ENCODE assay signal across 26 cellular contexts in the genomic region with DNA sequence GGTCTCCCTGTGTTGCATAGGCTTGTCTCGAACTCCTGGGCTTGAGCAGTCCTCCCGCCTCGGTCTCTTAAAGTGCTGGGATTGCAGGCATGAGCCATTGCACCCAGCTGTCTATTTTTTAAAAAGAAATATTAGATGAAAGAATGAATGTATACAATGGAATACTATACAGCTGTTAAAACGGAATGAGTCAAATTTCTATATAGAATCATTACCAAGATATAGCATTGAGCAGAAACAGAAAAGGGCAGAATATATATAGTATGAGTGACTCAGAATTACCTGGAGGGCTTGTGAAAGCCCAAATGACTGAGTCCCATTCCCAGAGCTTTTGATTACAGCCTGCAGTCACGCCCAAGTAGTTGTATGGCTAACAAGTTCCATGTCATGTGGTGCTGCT. TPM values are rescaled to one million over a fixed set of nuclear protein-coding genes. Genes with fewer than 3 reads are reported as not detected.
DNase-seq lines count a peak whose midpoint lies in the region; ATAC-seq, FAIRE-seq and TF ChIP-seq lines count a peak whose summit lies in the region.
"Had no signal": no experiment of that assay in that cellular context is flagged by ENCODE, and none has a peak within 500 bp of the region (broad histone marks: within the 10 kb centered on the region; RNA-seq: fewer than 3 reads in every experiment).

No MANE protein-coding gene starts in this region.

- no peaks in the 10 kb centered on the region for H3K9me1 ChIP-seq in K562 (ENCODE audit: control insufficient read depth, insufficient read depth, low read length)

- H3K27ac Mint-ChIP-seq in activated naive CD8-positive, alpha-beta T cell treated with anti-CD3 and anti-CD28 coated beads, Interleukin-2, amount 50 U/mL, for 24 hours: peak overlapping the region; percentile 40
- H3K27ac Mint-ChIP-seq in activated naive CD8-positive, alpha-beta T cell treated with anti-CD3 and anti-CD28 coated beads for 36 hours: no peak overlapping the region

- H3K4me1 ChIP-seq in K562 (replicated peaks in 1 of 2; ENCODE audit: control insufficient read depth in 2 of 2, insufficient read depth in 2 of 2, low read length in 2 of 2): peaks cover 23 to 31% of the 10 kb centered on the region in 2 experiments
- peaks cover 45% of the 10 kb centered on the region for H3K4me1 ChIP-seq in muscle layer of colon (ENCODE audit: insufficient read depth, low read length)
- peaks cover 3 to 82% (median 40%) of the 10 kb centered on the region in 4 donors for H3K4me1 ChIP-seq in tibial artery

- no peaks in the 10 kb centered on the region for H4K20me1 ChIP-seq in K562 (replicated peaks; ENCODE audit: control insufficient read depth, insufficient read depth, low read length)

- in situ Hi-C loops in K562 (cut with MboI): no loop called here

- TF ChIP-seq EP300 in K562 (IDR thresholded peaks at IDR 0.05; ENCODE audit: low read length): no peak

- H3K27ac ChIP-seq in K562 (ENCODE audit: extremely low read depth, low read depth, low read length) (no peak overlapping the region), muscle layer of colon (ENCODE audit: low read depth, low read length) (peak overlapping the region; percentile 51), tibial artery (peak overlapping the region; percentile 83 to 99)
- H3K27ac ChIP-seq: C4-2B, Peyer's patch had no signal

- H3K4me1 Mint-ChIP-seq in activated naive CD8-positive, alpha-beta T cell treated with anti-CD3 and anti-CD28 coated beads, Interleukin-2, amount 50 U/mL, for 24 hours: peaks cover 21% of the 10 kb centered on the region
- peaks cover 11% of the 10 kb centered on the region for H3K4me1 Mint-ChIP-seq in activated naive CD8-positive, alpha-beta T cell treated with anti-CD3 and anti-CD28 coated beads for 36 hours

- ATAC-seq in activated naive CD8-positive, alpha-beta T cell treated with anti-CD3 and anti-CD28 coated beads, Interleukin-2, amount 50 U/mL, for 24 hours: peak; percentile 9
- ATAC-seq in K562: no peak
- no peak for ATAC-seq in GM18519 (IDR thresholded peaks at IDR 0.05; ENCODE audit: low FRiP score, unreplicated experiment)
- ATAC-seq: HCT116 had no signal

- H3K4me2 ChIP-seq in K562 (ENCODE audit: insufficient read depth, low read length): no peak overlapping the region

- CTCF ChIA-PET in K562 (lab: Yijun Ruan, JAX; ENCODE audit: low intra/inter-chr PET ratio): no interaction called here

- no peak for TF ChIP-seq RAD21 in K562 (CRISPR knock-in tag; conservative IDR thresholded peaks at IDR 0.05 in 1 of 2, IDR thresholded peaks at IDR 0.05 in 1 of 2)

- TF ChIP-seq CTCF in K562 (IDR thresholded peaks at IDR 0.05 in 2 of 3, conservative IDR thresholded peaks at IDR 0.05 in 1 of 3; ENCODE audit: insufficient read depth in 2 of 3, low read depth in 1 of 3, low read length in 3 of 3) (no peak), tibial artery (IDR thresholded peaks at IDR 0.05) (no peak)

- H3K36me3 ChIP-seq in K562 (ENCODE audit: control insufficient read depth, insufficient read depth, low read length) (no peaks in the 10 kb centered on the region), muscle layer of colon (ENCODE audit: insufficient read depth, low read length) (peaks cover 6% of the 10 kb centered on the region), tibial artery (peaks cover 12 to 17% (median 14%) of the 10 kb centered on the region in 3 donors)
- H3K36me3 ChIP-seq: Peyer's patch had no signal

- H3K9me3 Mint-ChIP-seq in activated naive CD8-positive, alpha-beta T cell treated with anti-CD3 and anti-CD28 coated beads, Interleukin-2, amount 50 U/mL, for 24 hours: no peaks in the 10 kb centered on the region
- no peaks in the 10 kb centered on the region for H3K9me3 Mint-ChIP-seq in activated naive CD8-positive, alpha-beta T cell treated with anti-CD3 and anti-CD28 coated beads for 36 hours
- H3K9me3 Mint-ChIP-seq: CD8-positive, alpha-beta memory T cell had no signal

- H3K36me3 Mint-ChIP-seq in activated naive CD8-positive, alpha-beta T cell treated with anti-CD3 and anti-CD28 coated beads, Interleukin-2, amount 50 U/mL, for 24 hours (ENCODE audit: low read depth): no peaks in the 10 kb centered on the region
- H3K36me3 Mint-ChIP-seq in activated naive CD8-positive, alpha-beta T cell treated with anti-CD3 and anti-CD28 coated beads for 36 hours: peaks cover 2% of the 10 kb centered on the region

- POLR2A ChIA-PET in K562 (lab: Yijun Ruan, JAX): no interaction called here

- peaks cover 35% of the 10 kb centered on the region for H3K27me3 Mint-ChIP-seq in activated naive CD8-positive, alpha-beta T cell treated with anti-CD3 and anti-CD28 coated beads, Interleukin-2, amount 50 U/mL, for 24 hours
- H3K27me3 Mint-ChIP-seq in activated naive CD8-positive, alpha-beta T cell treated with anti-CD3 and anti-CD28 coated beads for 36 hours: peaks cover 56% of the 10 kb centered on the region

- no peak overlapping the region for H3K9ac ChIP-seq in K562 (ENCODE audit: insufficient read depth in 1 of 2, low read depth in 2 of 2, low read length in 2 of 2)
- no peak overlapping the region for H3K9ac ChIP-seq in muscle layer of colon (ENCODE audit: low read length)

- H3K79me2 ChIP-seq in K562 (ENCODE audit: control insufficient read depth, insufficient read depth, low read length): no peaks in the 10 kb centered on the region

- FAIRE-seq in K562 (lab: Jason Lieb, UNC): no peak
- FAIRE-seq: A204.1, GM12892, H1 had no signal

- H3K9me3 ChIP-seq in K562 (replicated peaks; ENCODE audit: control insufficient read depth, insufficient read depth, low read depth, low read length): no peaks in the 10 kb centered on the region
- H3K9me3 ChIP-seq in muscle layer of colon (ENCODE audit: low read length): no peaks in the 10 kb centered on the region
- H3K9me3 ChIP-seq in tibial artery: no peaks in the 10 kb centered on the region
- H3K9me3 ChIP-seq: Peyer's patch had no signal

- H3K4me3 ChIP-seq in K562 (no peak overlapping the region), muscle layer of colon (ENCODE audit: low read depth in 1 of 2, low read length in 2 of 2) (no peak overlapping the region), tibial artery (no peak overlapping the region)
- H3K4me3 ChIP-seq: Peyer's patch had no signal

- intact Hi-C loops in K562 (cut with micrococcal nuclease) (no loop called here), tibial artery (cut with DNase I; ENCODE audit: low total_unique reads) (no loop called here)

- DNase-seq in activated naive CD8-positive, alpha-beta T cell treated with anti-CD3 and anti-CD28 coated beads, Interleukin-2, amount 50 U/mL, for 24 hours: no peak
- DNase-seq in activated naive CD8-positive, alpha-beta T cell treated with anti-CD3 and anti-CD28 coated beads for 36 hours: no peak
- DNase-seq in K562 (ENCODE audit: extremely low read depth in 1 of 4, low spot score in 3 of 4) (no peak), tibial artery (no peak), HK-2 (ENCODE audit: unreplicated experiment) (no peak), GOT3 (lab: John Stamatoyannopoulos, UW) (no peak)
- DNase-seq: Calu3; CD8-positive, alpha-beta memory T cell; DMS153; IMR-90; Karpas-422; NCI-H1417; NCI-H187; NCI-H446; NCI-H526; Peyer's patch had no signal

- no peak for TF ChIP-seq POLR2A in K562 (conservative IDR thresholded peaks at IDR 0.05)

- H3K27me3 ChIP-seq in K562 (ENCODE audit: control insufficient read depth in 2 of 2, insufficient read depth in 2 of 2, low read length in 2 of 2) (no peaks in the 10 kb centered on the region), muscle layer of colon (ENCODE audit: control insufficient read depth in 1 of 2, insufficient read depth in 2 of 2, low read length in 2 of 2) (peaks cover 0 to 8% of the 10 kb centered on the region in 2 donors), tibial artery (no peaks in the 10 kb centered on the region)

- no TSS peak for BruUV-seq in K562 (replicated peaks; lab: Mats Ljungman, UMichigan)

- WGBS in K562 (ENCODE audit: insufficient coverage, low coverage, missing lambda C conversion rate): 64% methylated on average over 5 of the region's 5 CpGs

- no peak overlapping the region for H3K4me3 Mint-ChIP-seq in activated naive CD8-positive, alpha-beta T cell treated with anti-CD3 and anti-CD28 coated beads, Interleukin-2, amount 50 U/mL, for 24 hours
- no peak overlapping the region for H3K4me3 Mint-ChIP-seq in activated naive CD8-positive, alpha-beta T cell treated with anti-CD3 and anti-CD28 coated beads for 36 hours

- no peak overlapping the region for H2AFZ ChIP-seq in K562 (ENCODE audit: low read depth, low read length)

RNA-seq across cellular contexts. Expression of gene DACT3, which starts 4.4 kb away (rescaled TPM):
- 1 to 10 TPM; 3.7 to 3.9 TPM for total RNA-seq in activated naive CD8-positive, alpha-beta T cell treated with anti-CD3 and anti-CD28 coated beads for 36 hours
- 6.5 and 10.4 TPM in 2 replicates for total RNA-seq in K562 (2011; cell fraction: chromatin; rRNA removed; ENCODE audit: low replicate concordance)
- 5.1 and 6.8 TPM in 2 replicates for total RNA-seq in K562 (2011; cell fraction: nucleolus; rRNA removed)
- 6.0 and 8.6 TPM in 2 replicates for total RNA-seq in K562 (2011; cell fraction: nucleoplasm; rRNA removed)
- total RNA-seq in K562 (2014; rRNA removed) (4.7 and 6.5 TPM in 2 replicates), K562 (2014; rRNA removed; fragmentation: Illumina TruSeq; extraction: Trizol) (2.8 TPM in 2 replicates), K562 (2015; rRNA removed; fragmentation: Illumina TruSeq; extraction: Trizol) (2.3 and 2.5 TPM in 2 replicates), K562 (2021) (5.9 and 6.5 TPM in 2 replicates)
- polyA plus RNA-seq in K562 (2011; rRNA removed) (3.3 and 3.5 TPM in 2 replicates), K562 (2014; fragmentation: Illumina TruSeq; extraction: Trizol) (4.1 and 4.2 TPM in 2 replicates), K562 (2014; fragmentation: Nextera tagmentation; extraction: Ambion mirVana) (under 1 TPM; 0.67 to 0.83 TPM), K562 (2014; rRNA removed) (3.3 and 5.1 TPM in 2 replicates)
- polyA plus RNA-seq in K562 (2011; cell fraction: cytosol; rRNA removed): 3.0 and 6.0 TPM in 2 replicates
- 3.7 and 5.0 TPM in 2 replicates for polyA plus RNA-seq in K562 (2011; cell fraction: nucleus; rRNA removed)
- polyA plus RNA-seq in K562 (2012): 1.3 and 2.1 TPM in 2 replicates
- polyA minus RNA-seq in K562 (2011; rRNA and poly(A)+ RNA removed): 1.9 and 3.0 TPM in 2 replicates
- 2.0 and 2.5 TPM in 2 replicates for polyA minus RNA-seq in K562 (2011; cell fraction: cytosol; rRNA and poly(A)+ RNA removed)
- polyA minus RNA-seq in K562 (2011; cell fraction: nucleus; rRNA and poly(A)+ RNA removed): 0.67 and 1.1 TPM in 2 replicates
- total RNA-seq: Calu3 had no signal
- polyA plus RNA-seq: CD8-positive, alpha-beta memory T cell had no signal

RNA-seq across cellular contexts. Expression of gene GNG8, which starts 20.5 kb away (rescaled TPM):
- 10 to 100 TPM; 20.4 to 21.3 TPM for total RNA-seq in activated naive CD8-positive, alpha-beta T cell treated with anti-CD3 and anti-CD28 coated beads for 36 hours
- total RNA-seq in K562 (2011; cell fraction: chromatin; rRNA removed; ENCODE audit: low replicate concordance): not detected in 2 replicates
- not detected in 2 replicates for total RNA-seq in K562 (2011; cell fraction: nucleolus; rRNA removed)
- total RNA-seq in K562 (2011; cell fraction: nucleoplasm; rRNA removed): not detected in 2 replicates
- not detected in 2 replicates for total RNA-seq in K562 (2014; rRNA removed)
- total RNA-seq in K562 (2014; rRNA removed; fragmentation: Illumina TruSeq; extraction: Trizol): not detected in 2 replicates
- not detected in 2 replicates for total RNA-seq in K562 (2015; rRNA removed; fragmentation: Illumina TruSeq; extraction: Trizol)
- total RNA-seq in K562 (2021): not detected in 2 replicates
- not detected in 2 replicates for polyA plus RNA-seq in K562 (2011; rRNA removed)
- not detected in 2 replicates for polyA plus RNA-seq in K562 (2011; cell fraction: cytosol; rRNA removed)
- polyA plus RNA-seq in K562 (2011; cell fraction: nucleus; rRNA removed): not detected in 2 replicates
- polyA plus RNA-seq in K562 (2012): not detected in 2 replicates
- not detected in 2 replicates for polyA plus RNA-seq in K562 (2014; fragmentation: Illumina TruSeq; extraction: Trizol)
- 1 to 10 TPM in 1 of 2 experiments, not detected in 1; 1.3 TPM for polyA plus RNA-seq in K562 (2014; fragmentation: Nextera tagmentation; extraction: Ambion mirVana)
- polyA plus RNA-seq in K562 (2014; rRNA removed): not detected in 2 replicates
- not detected in 2 replicates for polyA minus RNA-seq in K562 (2011; rRNA and poly(A)+ RNA removed)
- not detected in 2 replicates for polyA minus RNA-seq in K562 (2011; cell fraction: cytosol; rRNA and poly(A)+ RNA removed)
- not detected in 2 replicates for polyA minus RNA-seq in K562 (2011; cell fraction: nucleus; rRNA and poly(A)+ RNA removed)
- total RNA-seq: Calu3, G401, H1, IMR-90, M059J, OCI-LY7, Peyer's patch had no signal
- polyA plus RNA-seq: CD8-positive, alpha-beta memory T cell; H1; IMR-90 had no signal

RNA-seq across cellular contexts. Expression of gene PTGIR, which starts 31.7 kb away (rescaled TPM):
- total RNA-seq in activated naive CD8-positive, alpha-beta T cell treated with anti-CD3 and anti-CD28 coated beads for 36 hours: 10 to 100 TPM; 43.9 to 46.7 TPM
- 3.0 and 9.9 TPM in 2 replicates for total RNA-seq in K562 (2011; cell fraction: chromatin; rRNA removed; ENCODE audit: low replicate concordance)
- total RNA-seq in K562 (2011; cell fraction: nucleolus; rRNA removed): 4.3 and 7.3 TPM in 2 replicates
- total RNA-seq in K562 (2011; cell fraction: nucleoplasm; rRNA removed): 3.1 and 3.6 TPM in 2 replicates
- total RNA-seq in K562 (2014; rRNA removed) (0.61 and 1.5 TPM in 2 replicates), K562 (2014; rRNA removed; fragmentation: Illumina TruSeq; extraction: Trizol) (0.18 and 0.45 TPM in 2 replicates), K562 (2015; rRNA removed; fragmentation: Illumina TruSeq; extraction: Trizol) (0.30 and 0.36 TPM in 2 replicates), K562 (2021) (1.4 and 1.9 TPM in 2 replicates)
- polyA plus RNA-seq in K562 (2011; rRNA removed) (1.7 and 2.0 TPM in 2 replicates), K562 (2014; fragmentation: Illumina TruSeq; extraction: Trizol) (0.58 and 0.65 TPM in 2 replicates), K562 (2014; fragmentation: Nextera tagmentation; extraction: Ambion mirVana) (under 1 TPM in 1 of 2 experiments, not detected in 1; 0.11 TPM), K562 (2014; rRNA removed) (1.7 and 3.4 TPM in 2 replicates)
- 1.6 and 7.6 TPM in 2 replicates for polyA plus RNA-seq in K562 (2011; cell fraction: cytosol; rRNA removed)
- 3.7 and 12.1 TPM in 2 replicates for polyA plus RNA-seq in K562 (2011; cell fraction: nucleus; rRNA removed)
- 0.46 and 0.89 TPM in 2 replicates for polyA plus RNA-seq in K562 (2012)
- polyA minus RNA-seq in K562 (2011; rRNA and poly(A)+ RNA removed): 0.24 and 0.35 TPM in 2 replicates
- polyA minus RNA-seq in K562 (2011; cell fraction: cytosol; rRNA and poly(A)+ RNA removed): 0.38 TPM in 1 of 2 replicates, not detected in the other
- polyA minus RNA-seq in K562 (2011; cell fraction: nucleus; rRNA and poly(A)+ RNA removed): 1.1 and 1.2 TPM in 2 replicates
- total RNA-seq: Calu3, H1 had no signal
- polyA plus RNA-seq: CD8-positive, alpha-beta memory T cell had no signal

RNA-seq across cellular contexts. Expression of gene CALM3, which starts 55.4 kb away (rescaled TPM):
- total RNA-seq in activated naive CD8-positive, alpha-beta T cell treated with anti-CD3 and anti-CD28 coated beads for 36 hours: 100 to 1,000 TPM; 567 TPM
- total RNA-seq in K562 (2011; cell fraction: chromatin; rRNA removed; ENCODE audit: low replicate concordance): 68.2 and 118 TPM in 2 replicates
- total RNA-seq in K562 (2011; cell fraction: nucleolus; rRNA removed): 47.8 and 53.5 TPM in 2 replicates
- total RNA-seq in K562 (2011; cell fraction: nucleoplasm; rRNA removed): 91.9 and 153 TPM in 2 replicates
- total RNA-seq in K562 (2014; rRNA removed): 149 and 180 TPM in 2 replicates
- 126 and 150 TPM in 2 replicates for total RNA-seq in K562 (2014; rRNA removed; fragmentation: Illumina TruSeq; extraction: Trizol)
- 154 and 156 TPM in 2 replicates for total RNA-seq in K562 (2015; rRNA removed; fragmentation: Illumina TruSeq; extraction: Trizol)
- 277 TPM in 2 replicates for total RNA-seq in K562 (2021)
- 255 and 327 TPM in 2 replicates for polyA plus RNA-seq in K562 (2011; rRNA removed)
- 230 and 235 TPM in 2 replicates for polyA plus RNA-seq in K562 (2011; cell fraction: cytosol; rRNA removed)
- polyA plus RNA-seq in K562 (2011; cell fraction: nucleus; rRNA removed): 152 and 155 TPM in 2 replicates
- 203 and 388 TPM in 2 replicates for polyA plus RNA-seq in K562 (2012)
- 307 and 350 TPM in 2 replicates for polyA plus RNA-seq in K562 (2014; fragmentation: Illumina TruSeq; extraction: Trizol)
- 10 to 100 TPM; 34.6 to 40.2 TPM for polyA plus RNA-seq in K562 (2014; fragmentation: Nextera tagmentation; extraction: Ambion mirVana)
- polyA plus RNA-seq in K562 (2014; rRNA removed): 266 and 273 TPM in 2 replicates
- polyA minus RNA-seq in K562 (2011; rRNA and poly(A)+ RNA removed): 333 and 438 TPM in 2 replicates
- 82.3 and 91.6 TPM in 2 replicates for polyA minus RNA-seq in K562 (2011; cell fraction: cytosol; rRNA and poly(A)+ RNA removed)
- polyA minus RNA-seq in K562 (2011; cell fraction: nucleus; rRNA and poly(A)+ RNA removed): 20.3 and 36.9 TPM in 2 replicates

Comparison
In these comparisons a context has a peak if more than half of its experiments do, and no peak if none do; other contexts are left out.
1. RNA of gene GNG8, which starts 20.5 kb away (total RNA-seq): 20.4 to 21.3 TPM in activated naive CD8-positive, alpha-beta T cell treated with anti-CD3 and anti-CD28 coated beads for 36 hours; not detected in K562; every median in the first group is over 10 times any median in the second.
2. RNA of gene PTGIR, which starts 31.7 kb away (total RNA-seq): 43.9 to 46.7 TPM in activated naive CD8-positive, alpha-beta T cell treated with anti-CD3 and anti-CD28 coated beads for 36 hours; 0.18 to 9.9 TPM in K562; every median in the first group is over 4 times any median in the second.